ENCODE assay signal across 11 cellular contexts in the genomic region with DNA sequence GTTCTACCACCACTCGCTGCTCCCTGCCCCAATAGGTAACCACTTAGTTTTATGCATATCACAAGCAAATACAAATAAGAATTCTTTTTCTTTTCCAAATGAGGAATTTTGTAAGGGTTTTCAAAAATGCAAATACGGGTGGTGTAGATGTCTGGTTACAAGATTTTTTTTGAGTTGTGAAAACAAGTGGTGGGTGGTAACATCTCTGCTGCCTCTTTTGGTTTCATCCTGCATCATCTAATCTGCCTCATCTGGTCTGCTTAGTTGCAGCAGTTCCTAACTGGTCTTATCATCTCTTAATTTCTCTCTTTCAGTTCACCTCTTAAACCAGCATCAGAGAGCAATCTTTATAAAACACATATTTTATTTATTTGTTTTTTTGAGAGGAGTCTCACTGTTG. TPM values are rescaled to one million over a fixed set of nuclear protein-coding genes. Genes with fewer than 3 reads are reported as not detected.
DNase-seq lines count a peak whose midpoint lies in the region; ATAC-seq and TF ChIP-seq lines count a peak whose summit lies in the region.
"Had no signal": no experiment of that assay in that cellular context is flagged by ENCODE, and none has a peak within 500 bp of the region (broad histone marks: within the 10 kb centered on the region; RNA-seq: fewer than 3 reads in every experiment).

No MANE protein-coding gene starts in this region.

- peaks cover 97% of the 10 kb centered on the region for H3K79me2 ChIP-seq in OCI-LY7 (ENCODE audit: insufficient read depth, low read depth, low read length)

- CTCF ChIA-PET in OCI-LY7 (lab: Charles Lee; ENCODE audit: unreplicated experiment): interaction anchor here (1.1 kb wide), 1 partner anchor 157 kb away, joined by 3 read pairs; no protein-coding TSS in a partner anchor

- H3K27me3 Mint-ChIP-seq in CD14-positive monocyte (ENCODE audit: low read depth in 3 of 3): no peaks in the 10 kb centered on the region

- no peaks in the 10 kb centered on the region for H3K9me3 ChIP-seq in OCI-LY7 (ENCODE audit: low read length)
- H3K9me3 ChIP-seq: Caco-2 had no signal

- H3K9me2 ChIP-seq in OCI-LY7 (ENCODE audit: insufficient read depth, low read length): no peaks in the 10 kb centered on the region

- peaks cover 86% of the 10 kb centered on the region for H3K36me3 ChIP-seq in OCI-LY7 (ENCODE audit: insufficient read depth, low read length)

- no TSS peak for BruUV-seq in OCI-LY7 (replicated peaks; lab: Mats Ljungman, UMichigan)

- DNase-seq in CD14-positive monocyte (ENCODE audit: low spot score) (no peak), OCI-LY7 (ENCODE audit: low spot score) (no peak), epidermal melanocyte (ENCODE audit: insufficient read length, low spot score) (no peak), OCI-M1 (lab: John Stamatoyannopoulos, UW) (no peak)
- no peak for DNase-seq in activated effector memory CD4-positive, alpha-beta T cell treated with anti-CD3 and anti-CD28 coated beads, Interleukin-2, amount 50 U/mL, for 16 hours
- DNase-seq: activated CD8-positive, alpha-beta memory T cell treated with anti-CD3 and anti-CD28 coated beads, Interleukin-2, amount 50 U/mL, for 48 hours; Caco-2 had no signal

- peaks cover 60 to 71% of the 10 kb centered on the region in 2 donors for H3K36me3 Mint-ChIP-seq in CD14-positive monocyte

- peaks cover 85% of the 10 kb centered on the region for H3K4me1 ChIP-seq in OCI-LY7 (ENCODE audit: insufficient read depth, low read length, poor library complexity, severe bottlenecking)

- no peak overlapping the region for H3K4me3 Mint-ChIP-seq in CD14-positive monocyte

- intact Hi-C loops in CD14-positive monocyte (cut with micrococcal nuclease): loop anchor here in 1 of 2 donors (10.0 kb wide), 1 partner anchor 179 kb away; the partner anchor contains the start of gene NOL6
- intact Hi-C loops in OCI-LY7 (cut with micrococcal nuclease; ENCODE audit: unreplicated experiment): loop anchor here (10.0 kb wide), 2 partner anchors 141 to 749 kb away; partner anchors contain the start of gene UBAP2

- peak overlapping the region; percentile 95 for H3K27ac ChIP-seq in OCI-LY7 (ENCODE audit: low read depth, low read length, poor library complexity, severe bottlenecking)

- peak; percentile 42 for ATAC-seq in GM18858 (IDR thresholded peaks at IDR 0.05; ENCODE audit: unreplicated experiment)
- ATAC-seq in HG02759 (IDR thresholded peaks at IDR 0.05; ENCODE audit: unreplicated experiment): peak; percentile 37
- no peak for ATAC-seq in GM19467 (IDR thresholded peaks at IDR 0.05; ENCODE audit: unreplicated experiment)

- H3K4me2 ChIP-seq in OCI-LY7 (ENCODE audit: low read length): peak overlapping the region; percentile 65

- H3K4me1 Mint-ChIP-seq in CD14-positive monocyte: peaks cover 61% of the 10 kb centered on the region

- TF ChIP-seq CTCF in CD14-positive monocyte (IDR thresholded peaks at IDR 0.05) (no peak), OCI-LY7 (conservative IDR thresholded peaks at IDR 0.05; ENCODE audit: low read length) (no peak)

- no peaks in the 10 kb centered on the region for H3K9me3 Mint-ChIP-seq in CD14-positive monocyte

- POLR2A ChIA-PET in OCI-LY7 (lab: Charles Lee): no interaction called here

- H2AFZ ChIP-seq in OCI-LY7 (ENCODE audit: low read length): no peak overlapping the region

- H3K27ac Mint-ChIP-seq in CD14-positive monocyte: peak overlapping the region in 4 of 7 donors; percentile 34 to 78 (median 54)

- H3K4me3 ChIP-seq in OCI-LY7 (ENCODE audit: low read depth, low read length, poor library complexity, severe bottlenecking): peak overlapping the region; percentile 62

- H4K20me1 ChIP-seq in OCI-LY7 (ENCODE audit: insufficient read depth, low read length): peaks cover 8% of the 10 kb centered on the region; the same call in 1 of the 2 replicates

RNA-seq across cellular contexts. Expression of gene NFX1, which starts 5.3 kb away (rescaled TPM):
- polyA plus RNA-seq in CD14-positive monocyte: 1 to 10 TPM; 4.3 to 8.1 TPM
- 32.3 and 35.8 TPM in 2 replicates for total RNA-seq in OCI-LY7 (2014; rRNA removed; shearing (Covaris generic))
- total RNA-seq in OCI-LY7 (2022): 53.9 and 58.3 TPM in 2 replicates

RNA-seq across cellular contexts. Expression of gene CHMP5, which starts 30.7 kb away (rescaled TPM):
- 10 to 100 TPM; 65.0 to 72.5 TPM for polyA plus RNA-seq in CD14-positive monocyte
- 31.2 and 39.7 TPM in 2 replicates for total RNA-seq in OCI-LY7 (2014; rRNA removed; shearing (Covaris generic))
- 50.1 and 51.5 TPM in 2 replicates for total RNA-seq in OCI-LY7 (2022)

RNA-seq across cellular contexts. Expression of gene BAG1, which starts 31.1 kb away (rescaled TPM):
- 10 to 100 TPM; 93.6 to 94.5 TPM for polyA plus RNA-seq in CD14-positive monocyte
- 48.1 and 68.3 TPM in 2 replicates for total RNA-seq in OCI-LY7 (2014; rRNA removed; shearing (Covaris generic))
- total RNA-seq in OCI-LY7 (2022): 69.6 and 86.0 TPM in 2 replicates

RNA-seq across cellular contexts. Expression of gene SPINK4, which starts 55.6 kb away (rescaled TPM):
- not detected for polyA plus RNA-seq in CD14-positive monocyte
- 0.51 TPM in 1 of 2 replicates, not detected in the other for total RNA-seq in OCI-LY7 (2014; rRNA removed; shearing (Covaris generic))
- not detected in 2 replicates for total RNA-seq in OCI-LY7 (2022)
- total RNA-seq: H1 had no signal
- polyA plus RNA-seq: H1 had no signal
